In genomic region chr5:141902416-141902815, GRCh38 we compare ENCODE assay signal across 1 cellular context.
TF ChIP-seq lines count a peak whose summit lies in the region.

No MANE protein-coding gene starts in this region.

TF ChIP-seq in H1, 55 proteins besides CTCF, POLR2A, EP300 and RAD21:
- no peak for TF ChIP-seq EZH2 (IDR thresholded peaks at IDR 0.05; ENCODE audit: low read depth, low read length, severe bottlenecking)
- no peak for TF ChIP-seq BRCA1 (IDR thresholded peaks at IDR 0.05; ENCODE audit: low read depth, low read length)
- no peak for TF ChIP-seq CBX8 (IDR thresholded peaks at IDR 0.05; ENCODE audit: borderline replicate concordance, low read depth, low read length)
- TF ChIP-seq SP1 (IDR thresholded peaks at IDR 0.05; ENCODE audit: low read depth, low read length), result no peak
- TF ChIP-seq SUZ12 (IDR thresholded peaks at IDR 0.05; ENCODE audit: low read length), result no peak
- TF ChIP-seq TBP (IDR thresholded peaks at IDR 0.05; ENCODE audit: low read depth, low read length), result no peak
- TF ChIP-seq SIX5 (IDR thresholded peaks at IDR 0.05; ENCODE audit: low read depth, low read length), result no peak
- no peak for TF ChIP-seq BACH1 (IDR thresholded peaks at IDR 0.05; ENCODE audit: low read length)
- TF ChIP-seq HDAC2 (IDR thresholded peaks at IDR 0.05; ENCODE audit: borderline replicate concordance in 1 of 2, low read depth in 2 of 2, low read length in 2 of 2), result no peak
- no peak for TF ChIP-seq SP2 (IDR thresholded peaks at IDR 0.05; ENCODE audit: low read length)
- no peak for TF ChIP-seq POU5F1 (IDR thresholded peaks at IDR 0.05; ENCODE audit: low read depth, low read length)
- no peak for TF ChIP-seq HDAC6 (IDR thresholded peaks at IDR 0.05; ENCODE audit: low read depth, low read length)
- TF ChIP-seq SIRT6 (IDR thresholded peaks at IDR 0.05; ENCODE audit: low read length), result no peak
- TF ChIP-seq BCL11A (IDR thresholded peaks at IDR 0.05; ENCODE audit: low read depth in 2 of 2, low read length in 2 of 2), result no peak
TF ChIP-seq in H1: peak in this region for 0.
